Comparison of ENCODE assay signal across 12 cellular contexts in the genomic region with DNA sequence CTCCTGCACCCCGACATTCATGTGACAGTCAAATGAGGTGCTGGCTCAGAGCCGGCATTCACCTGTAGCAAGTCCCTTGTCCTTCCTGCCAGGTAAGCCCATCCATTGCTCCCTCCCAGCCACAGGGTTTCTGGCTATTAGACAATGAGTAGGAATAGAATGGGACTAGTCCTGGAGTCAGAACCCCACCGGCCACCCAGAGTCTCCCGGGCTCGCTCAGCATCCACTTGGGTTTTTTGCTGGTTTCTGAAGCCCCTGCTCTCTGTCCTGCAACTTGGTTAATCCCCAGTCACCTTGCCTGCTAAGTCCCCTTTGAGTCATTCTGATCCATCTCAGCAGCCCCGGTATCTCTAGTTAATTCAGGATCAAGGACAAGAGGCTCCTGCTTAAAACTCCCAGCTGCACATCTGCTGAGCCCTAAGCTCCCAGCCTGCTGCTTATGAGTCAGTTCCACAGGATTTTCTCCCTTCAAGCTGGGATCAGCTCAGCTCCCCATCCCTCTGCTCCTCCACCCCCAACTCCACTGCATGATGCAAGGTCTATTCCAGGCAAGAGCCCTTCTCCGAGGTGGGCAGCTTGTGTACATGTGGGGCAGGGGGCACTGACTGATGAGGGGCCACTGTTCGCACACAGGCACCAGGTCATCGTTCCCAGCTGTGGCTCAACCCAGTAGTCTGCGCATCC. TPM values are rescaled to one million over a fixed set of nuclear protein-coding genes. Genes with fewer than 3 reads are reported as not detected.
DNase-seq lines count a peak whose midpoint lies in the region; ATAC-seq and TF ChIP-seq lines count a peak whose summit lies in the region.
"Had no signal": no experiment of that assay in that cellular context is flagged by ENCODE, and none has a peak within 500 bp of the region (broad histone marks: within the 10 kb centered on the region; RNA-seq: fewer than 3 reads in every experiment).

No MANE protein-coding gene starts in this region.

- H2BK12ac ChIP-seq in H9 (ENCODE audit: insufficient read length, low read depth, low read length): no peak overlapping the region

- H3K18ac ChIP-seq in H9 (ENCODE audit: insufficient read length, low read depth, low read length): no peak overlapping the region

- DNase-seq in H9 (peak; percentile 25), adrenal gland (peak in 6 of 7 donors; percentile 37 to 75 (median 61)), glomerular visceral epithelial cell (ENCODE audit: extremely low spot score) (peak; percentile 78), thoracic aorta (ENCODE audit: low spot score) (no peak), NCI-H187 treated with DMSO at 0.1 percent for 48 hours (lab: John Stamatoyannopoulos, UW) (no peak), Right ventricle myocardium inferior (ENCODE audit: missing footprints) (no peak), NCI-H2081 treated with DMSO at 0.1 percent for 48 hours (lab: John Stamatoyannopoulos, UW) (no peak)
- DNase-seq: activated CD8-positive, alpha-beta memory T cell treated with anti-CD3 and anti-CD28 coated beads, Interleukin-2, amount 50 U/mL, for 48 hours; MM.1S; stimulated activated CD4-positive, alpha-beta T cell treated with anti-CD3 and anti-CD28 coated beads, Interleukin-4, amount 100 ng/mL, for 1 hour had no signal

- no peak overlapping the region for H2BK120ac ChIP-seq in H9 (ENCODE audit: low read depth, low read length, poor library complexity, severe bottlenecking)

- H3K27ac ChIP-seq in H9 (ENCODE audit: insufficient read length, low read depth, low read length) (no peak overlapping the region), adrenal gland (peak overlapping the region in 4 of 5 donors; percentile 58 to 94 (median 88)), thoracic aorta (peak overlapping the region; percentile 82 to 94)

- no peak overlapping the region for H3K23ac ChIP-seq in H9 (ENCODE audit: insufficient read length, low read depth, low read length)

- H3K4ac ChIP-seq in H9 (ENCODE audit: low read depth, low read length): no peak overlapping the region

- H4K20me1 ChIP-seq in H9 (ENCODE audit: control insufficient read depth, insufficient read depth, insufficient read length): no peaks in the 10 kb centered on the region

- no peak overlapping the region for H2BK15ac ChIP-seq in H9 (ENCODE audit: low read depth, low read length)

- H2AK5ac ChIP-seq in H9 (ENCODE audit: insufficient read length, low read length): no peak overlapping the region

- no peak overlapping the region for H4K8ac ChIP-seq in H9 (replicated peaks; ENCODE audit: insufficient read length, low read depth, low read length)

- H3K9ac ChIP-seq in H9 (ENCODE audit: extremely low read depth, insufficient read length, low read length): no peak overlapping the region

- H2BK20ac ChIP-seq in H9 (ENCODE audit: low read depth, low read length, poor library complexity, severe bottlenecking): no peak overlapping the region

- no peak for TF ChIP-seq CTCF in H9 (conservative IDR thresholded peaks at IDR 0.05)
- TF ChIP-seq CTCF in adrenal gland (IDR thresholded peaks at IDR 0.05): no peak
- TF ChIP-seq CTCF in thoracic aorta (IDR thresholded peaks at IDR 0.05): no peak

- H3K27ac Mint-ChIP-seq in H9: no peak overlapping the region; a peak in 1 of 7 replicates

- H2AFZ ChIP-seq in H9 (ENCODE audit: low read length): no peak overlapping the region

- no CpG with 5 or more reads among the region's 10 CpGs for WGBS in H9 (ENCODE audit: extremely low coverage, insufficient read length, low lambda C conversion rate)
- WGBS in adrenal gland, 4 donors: 72 to 86% (median 81%) methylated on average over 9 to 10 of the region's 10 CpGs

- H3K36me3 Mint-ChIP-seq in H9 (ENCODE audit: insufficient read depth in 1 of 3, low read depth in 3 of 3): peaks cover 4 to 13% (median 9%) of the 10 kb centered on the region in 3 experiments; a peak in 3 of 7 replicates

- H3K23me2 ChIP-seq in H9 (ENCODE audit: insufficient read length, low read depth, low read length, poor library complexity, severe bottlenecking): no peaks in the 10 kb centered on the region

- TF ChIP-seq POLR2A in adrenal gland (IDR thresholded peaks at IDR 0.05): peak in 1 of 2 donors; percentile 53

- ATAC-seq in thoracic aorta (ENCODE audit: insufficient number of reproducible peaks, low FRiP score, low read depth): no peak
- ATAC-seq in Right ventricle myocardium inferior: no peak
- no peak for ATAC-seq in GM18907 (IDR thresholded peaks at IDR 0.05; ENCODE audit: unreplicated experiment)

- peaks cover 27% of the 10 kb centered on the region for H3K27me3 Mint-ChIP-seq in H9 (ENCODE audit: low read depth)

- no peaks in the 10 kb centered on the region for H3K9me3 ChIP-seq in H9 (ENCODE audit: control insufficient read depth, low read depth, low read length)
- no peaks in the 10 kb centered on the region for H3K9me3 ChIP-seq in adrenal gland (replicated peaks in 1 of 3)
- no peaks in the 10 kb centered on the region for H3K9me3 ChIP-seq in thoracic aorta

- peaks cover 0 to 18% of the 10 kb centered on the region in 2 donors for H3K36me3 ChIP-seq in adrenal gland (replicated peaks in 1 of 2)
- peaks cover 10% of the 10 kb centered on the region for H3K36me3 ChIP-seq in thoracic aorta

- no peak overlapping the region for H2BK5ac ChIP-seq in H9 (ENCODE audit: insufficient read length, low read length)

- peaks cover 40 to 42% of the 10 kb centered on the region in 2 experiments for H3K4me1 Mint-ChIP-seq in H9

- no peak overlapping the region for H3T11ph ChIP-seq in H9 (ENCODE audit: low read length)

- no peaks in the 10 kb centered on the region for H3K79me1 ChIP-seq in H9 (ENCODE audit: insufficient read depth, low read depth, low read length, poor library complexity, severe bottlenecking)

- H3K4me1 ChIP-seq in H9 (ENCODE audit: insufficient read depth, low read length): peaks cover 7% of the 10 kb centered on the region; the same call in 1 of the 2 replicates
- peaks cover 45 to 74% of the 10 kb centered on the region in 2 donors for H3K4me1 ChIP-seq in adrenal gland (replicated peaks in 1 of 2)
- peaks cover 42 to 66% of the 10 kb centered on the region in 2 donors for H3K4me1 ChIP-seq in thoracic aorta (ENCODE audit: control insufficient read depth in 1 of 2, low read depth in 2 of 2)

- H3K14ac ChIP-seq in H9 (ENCODE audit: insufficient read depth, low read length): no peak overlapping the region; the same call in 1 of the 2 replicates

- H3K56ac ChIP-seq in H9 (ENCODE audit: insufficient read length, low read depth, low read length): no peak overlapping the region

- H3K4me3 ChIP-seq in adrenal gland (no peak overlapping the region), thoracic aorta (no peak overlapping the region)

- no peak overlapping the region for H4K5ac ChIP-seq in H9 (ENCODE audit: insufficient read length, low read depth, low read length)

- H4K91ac ChIP-seq in H9 (ENCODE audit: insufficient read length, low read depth, low read length): no peak overlapping the region

- no peaks in the 10 kb centered on the region for H3K79me2 ChIP-seq in H9 (ENCODE audit: insufficient read depth, low read length)

- H3K4me2 ChIP-seq in H9 (ENCODE audit: insufficient read depth, insufficient read length, low read length): no peak overlapping the region

- H3K9me3 Mint-ChIP-seq in H9: no peaks in the 10 kb centered on the region
- H3K9me3 Mint-ChIP-seq: mesothelial cell of epicardium had no signal

- no peak overlapping the region for H3K4me3 Mint-ChIP-seq in H9
- H3K4me3 Mint-ChIP-seq: mesothelial cell of epicardium had no signal

- H3K27me3 ChIP-seq in H9 (ENCODE audit: insufficient read depth, low read length) (no peaks in the 10 kb centered on the region; the same call in 1 of the 2 replicates), adrenal gland (no peaks in the 10 kb centered on the region), thoracic aorta (replicated peaks; ENCODE audit: insufficient read depth) (no peaks in the 10 kb centered on the region)

- intact Hi-C loops in adrenal gland (cut with DNase I) (loop anchor here in 1 of 2 donors (10.0 kb wide), 1 partner anchor 245 kb away; no protein-coding TSS in a partner anchor), Right ventricle myocardium inferior (cut with DNase I) (no loop called here)

RNA-seq across cellular contexts. Expression of a gene that starts 19.9 kb away (rescaled TPM):
- total RNA-seq in H9 (2021): 62.0 and 65.9 TPM in 2 replicates
- 10 to 100 TPM in 7 of 8 donors, 1 to 10 TPM in 1; 8.5 to 52.2 (median 36.6) TPM for total RNA-seq in adrenal gland
- polyA plus RNA-seq in adrenal gland: 10 to 100 TPM; 10.3 to 70.4 (median 10.8) TPM
- 10 to 100 TPM; 16.2 to 16.6 TPM for total RNA-seq in thoracic aorta
- 86.7 TPM for total RNA-seq in Right ventricle myocardium inferior

Comparison
In these comparisons a context has a peak if more than half of its experiments do, and no peak if none do; other contexts are left out.
1. DNase-seq: peak in H9 (single experiment), adrenal gland (6 of 7) and glomerular visceral epithelial cell (single experiment); none in thoracic aorta (single experiment), NCI-H187 treated with DMSO at 0.1 percent for 48 hours (single experiment), Right ventricle myocardium inferior (single experiment) and NCI-H2081 treated with DMSO at 0.1 percent for 48 hours (single experiment).